28 cellular contexts compared by ENCODE assay signal in genomic region chr19:4121815-4122214, GRCh38. TPM values are rescaled to one million over a fixed set of nuclear protein-coding genes. Genes with fewer than 3 reads are reported as not detected.
DNase-seq lines count a peak whose midpoint lies in the region; ATAC-seq and TF ChIP-seq lines count a peak whose summit lies in the region.
"Had no signal": no experiment of that assay in that cellular context is flagged by ENCODE, and none has a peak within 500 bp of the region (broad histone marks: within the 10 kb centered on the region; RNA-seq: fewer than 3 reads in every experiment).

No MANE protein-coding gene starts in this region.

- H3K27ac Mint-ChIP-seq in activated naive CD8-positive, alpha-beta T cell treated with anti-CD3 and anti-CD28 coated beads for 36 hours, result peak overlapping the region; percentile 42
- no peak overlapping the region for H3K27ac Mint-ChIP-seq in activated naive CD8-positive, alpha-beta T cell treated with anti-CD3 and anti-CD28 coated beads, Interleukin-2, amount 50 U/mL, for 24 hours
- peak overlapping the region; percentile 19 for H3K27ac Mint-ChIP-seq in T-helper 17 cell
- H3K27ac Mint-ChIP-seq in stimulated activated memory B cell treated with anti-CD40 and anti-IgM and Interleukin-4, amounts not matched to agents 10 μg/mL and 1 μg/mL and 100 μg/mL, for 72 hours, result peak overlapping the region; percentile 93

- H3K27ac ChIP-seq in hepatocyte (no peak overlapping the region), heart left ventricle (no peak overlapping the region), coronary artery (peak overlapping the region in 1 of 2 donors; percentile 28)
- H3K27ac ChIP-seq: epithelial cell of prostate, HL-60, KMS-11, neutrophil, PC-9 had no signal

- intact Hi-C loops in heart left ventricle (cut with DNase I), result loop anchor here in 7 of 10 donors (2.0 to 10.0 kb wide), 6 partner anchors 45 to 137 kb away; partner anchors contain the start of genes PIAS4 (in 2 of the 7), EEF2 (in 1 of the 7) and ZBTB7A (in 1 of the 7)

- peaks cover 57% of the 10 kb centered on the region for H3K79me2 ChIP-seq in hepatocyte

- H3K4me2 ChIP-seq in hepatocyte, result peak overlapping the region; percentile 49

- peaks cover 4% of the 10 kb centered on the region for H3K4me1 ChIP-seq in hepatocyte (ENCODE audit: insufficient read depth)
- H3K4me1 ChIP-seq in heart left ventricle, result peaks cover 0 to 33% (median 16%) of the 10 kb centered on the region in 12 donors

- no peak for TF ChIP-seq POLR2A in heart left ventricle (IDR thresholded peaks at IDR 0.05)

- H3K9me3 Mint-ChIP-seq in activated naive CD8-positive, alpha-beta T cell treated with anti-CD3 and anti-CD28 coated beads for 36 hours, result no peaks in the 10 kb centered on the region
- H3K9me3 Mint-ChIP-seq in activated naive CD8-positive, alpha-beta T cell treated with anti-CD3 and anti-CD28 coated beads, Interleukin-2, amount 50 U/mL, for 24 hours, result no peaks in the 10 kb centered on the region
- no peaks in the 10 kb centered on the region for H3K9me3 Mint-ChIP-seq in stimulated activated memory B cell treated with anti-CD40 and anti-IgM and Interleukin-4, amounts not matched to agents 10 μg/mL and 1 μg/mL and 100 μg/mL, for 72 hours

- H3K27me3 Mint-ChIP-seq in activated naive CD8-positive, alpha-beta T cell treated with anti-CD3 and anti-CD28 coated beads for 36 hours, result no peaks in the 10 kb centered on the region
- H3K27me3 Mint-ChIP-seq in activated naive CD8-positive, alpha-beta T cell treated with anti-CD3 and anti-CD28 coated beads, Interleukin-2, amount 50 U/mL, for 24 hours, result no peaks in the 10 kb centered on the region
- H3K27me3 Mint-ChIP-seq in T-helper 17 cell, result no peaks in the 10 kb centered on the region
- no peaks in the 10 kb centered on the region for H3K27me3 Mint-ChIP-seq in stimulated activated memory B cell treated with anti-CD40 and anti-IgM and Interleukin-4, amounts not matched to agents 10 μg/mL and 1 μg/mL and 100 μg/mL, for 72 hours

- TF ChIP-seq CTCF in hepatocyte (IDR thresholded peaks at IDR 0.05; ENCODE audit: poor library complexity) (no peak), heart left ventricle (IDR thresholded peaks at IDR 0.05) (no peak), coronary artery (IDR thresholded peaks at IDR 0.05) (no peak)

- ATAC-seq in activated naive CD8-positive, alpha-beta T cell treated with anti-CD3 and anti-CD28 coated beads, Interleukin-2, amount 50 U/mL, for 24 hours, result no peak
- ATAC-seq in T-helper 17 cell (no peak), heart left ventricle (no peak)
- no peak for ATAC-seq in stimulated activated memory B cell treated with anti-CD40 and anti-IgM and Interleukin-4, amounts not matched to agents 10 μg/mL and 1 μg/mL and 100 μg/mL, for 72 hours
- ATAC-seq: SK-N-SH treated with all-trans-retinoic acid at 6 μM for 48 hours had no signal

- no peak for DNase-seq in activated naive CD8-positive, alpha-beta T cell treated with anti-CD3 and anti-CD28 coated beads for 36 hours
- DNase-seq in activated naive CD8-positive, alpha-beta T cell treated with anti-CD3 and anti-CD28 coated beads, Interleukin-2, amount 50 U/mL, for 24 hours, result no peak
- DNase-seq in T-helper 17 cell, result no peak
- DNase-seq in hepatocyte (ENCODE audit: low spot score), result no peak
- DNase-seq in NCI-H1436 treated with DMSO at 0.1 percent for 48 hours (lab: John Stamatoyannopoulos, UW), result no peak
- DNase-seq in heart left ventricle, result no peak
- no peak for DNase-seq in coronary artery (ENCODE audit: low spot score)
- DNase-seq: activated CD4-positive, alpha-beta T cell treated with anti-CD3 and anti-CD28 coated beads for 1 hour; activated naive CD4-positive, alpha-beta T cell; amniotic stem cell; effector CD4-positive, alpha-beta T cell; NCI-H1417; NCI-H2081 treated with DMSO at 0.1 percent for 48 hours; NCI-H345; NCI-H69; PC-9; stimulated activated CD4-positive, alpha-beta T cell treated with anti-CD3 and anti-CD28 coated beads, Interleukin-4, amount 100 ng/mL, for 24 hours; transverse colon had no signal

- peaks cover 33% of the 10 kb centered on the region for H4K20me1 ChIP-seq in hepatocyte (ENCODE audit: insufficient read depth, poor library complexity, severe bottlenecking)

- no CpG with 5 or more reads among the region's 4 CpGs for WGBS in hepatocyte (ENCODE audit: low lambda C conversion rate, missing lambda C conversion rate)
- 94 to 98% (median 98%) methylated on average over 4 of the region's 4 CpGs for WGBS in heart left ventricle, 4 donors

- H2AFZ ChIP-seq in hepatocyte, result no peak overlapping the region
- H2AFZ ChIP-seq: PC-9 had no signal

- H3K4me3 ChIP-seq in hepatocyte (no peak overlapping the region), heart left ventricle (no peak overlapping the region), coronary artery (no peak overlapping the region)

- no peaks in the 10 kb centered on the region for H3K9me3 ChIP-seq in T-helper 17 cell (ENCODE audit: control insufficient read depth, low read length, poor library complexity, severe bottlenecking)
- no peaks in the 10 kb centered on the region for H3K9me3 ChIP-seq in hepatocyte (ENCODE audit: low read depth)
- H3K9me3 ChIP-seq in heart left ventricle, result no peaks in the 10 kb centered on the region
- H3K9me3 ChIP-seq: neutrophil, transverse colon had no signal

- no peaks in the 10 kb centered on the region for H3K36me3 ChIP-seq in hepatocyte (replicated peaks; ENCODE audit: insufficient read depth, low read depth)
- peaks cover 0 to 36% (median 16%) of the 10 kb centered on the region in 9 donors for H3K36me3 ChIP-seq in heart left ventricle

- no peaks in the 10 kb centered on the region for H3K9me2 ChIP-seq in hepatocyte (replicated peaks; ENCODE audit: insufficient read depth)

- H3K4me3 Mint-ChIP-seq in activated naive CD8-positive, alpha-beta T cell treated with anti-CD3 and anti-CD28 coated beads for 36 hours, result no peak overlapping the region
- no peak overlapping the region for H3K4me3 Mint-ChIP-seq in activated naive CD8-positive, alpha-beta T cell treated with anti-CD3 and anti-CD28 coated beads, Interleukin-2, amount 50 U/mL, for 24 hours
- H3K4me3 Mint-ChIP-seq in T-helper 17 cell, result peak overlapping the region; percentile 59
- peak overlapping the region; percentile 39 for H3K4me3 Mint-ChIP-seq in stimulated activated memory B cell treated with anti-CD40 and anti-IgM and Interleukin-4, amounts not matched to agents 10 μg/mL and 1 μg/mL and 100 μg/mL, for 72 hours

- no peaks in the 10 kb centered on the region for H3K27me3 ChIP-seq in hepatocyte
- no peaks in the 10 kb centered on the region for H3K27me3 ChIP-seq in heart left ventricle
- H3K27me3 ChIP-seq: neutrophil, transverse colon had no signal

- peaks cover 21% of the 10 kb centered on the region for H3K4me1 Mint-ChIP-seq in activated naive CD8-positive, alpha-beta T cell treated with anti-CD3 and anti-CD28 coated beads for 36 hours
- H3K4me1 Mint-ChIP-seq in activated naive CD8-positive, alpha-beta T cell treated with anti-CD3 and anti-CD28 coated beads, Interleukin-2, amount 50 U/mL, for 24 hours, result peaks cover 26% of the 10 kb centered on the region
- peaks cover 27% of the 10 kb centered on the region for H3K4me1 Mint-ChIP-seq in T-helper 17 cell
- H3K4me1 Mint-ChIP-seq in stimulated activated memory B cell treated with anti-CD40 and anti-IgM and Interleukin-4, amounts not matched to agents 10 μg/mL and 1 μg/mL and 100 μg/mL, for 72 hours, result peaks cover 50% of the 10 kb centered on the region

- H3K36me3 Mint-ChIP-seq in activated naive CD8-positive, alpha-beta T cell treated with anti-CD3 and anti-CD28 coated beads for 36 hours, result peaks cover 11% of the 10 kb centered on the region
- H3K36me3 Mint-ChIP-seq in activated naive CD8-positive, alpha-beta T cell treated with anti-CD3 and anti-CD28 coated beads, Interleukin-2, amount 50 U/mL, for 24 hours (ENCODE audit: low read depth), result peaks cover 8% of the 10 kb centered on the region
- H3K36me3 Mint-ChIP-seq in T-helper 17 cell (ENCODE audit: low read depth), result peaks cover 4% of the 10 kb centered on the region
- peaks cover 20% of the 10 kb centered on the region for H3K36me3 Mint-ChIP-seq in stimulated activated memory B cell treated with anti-CD40 and anti-IgM and Interleukin-4, amounts not matched to agents 10 μg/mL and 1 μg/mL and 100 μg/mL, for 72 hours

RNA-seq across cellular contexts. Expression of gene MAP2K2, which starts 2.1 kb away (rescaled TPM):
- 100 to 1,000 TPM; 120 to 121 TPM for total RNA-seq in activated naive CD8-positive, alpha-beta T cell treated with anti-CD3 and anti-CD28 coated beads for 36 hours
- 10 to 100 TPM; 94.3 to 94.6 TPM for total RNA-seq in T-helper 17 cell
- total RNA-seq in hepatocyte, result 133 and 135 TPM in 2 replicates
- 188 and 196 TPM in 2 replicates for polyA plus RNA-seq in hepatocyte
- total RNA-seq in heart left ventricle, result 100 to 1,000 TPM in 7 of 9 donors, 10 to 100 TPM in 2; 95.3 to 154 (median 108) TPM
- 100 to 1,000 TPM; 131 to 204 TPM for polyA plus RNA-seq in heart left ventricle

RNA-seq across cellular contexts. Expression of gene CREB3L3, which starts 31.6 kb away (rescaled TPM):
- total RNA-seq in activated naive CD8-positive, alpha-beta T cell treated with anti-CD3 and anti-CD28 coated beads for 36 hours, result not detected
- total RNA-seq in T-helper 17 cell, result under 1 TPM in 1 of 2 donors, not detected in 1; 0.82 TPM
- 21.7 and 31.9 TPM in 2 replicates for total RNA-seq in hepatocyte
- 31.2 and 48.5 TPM in 2 replicates for polyA plus RNA-seq in hepatocyte
- not detected for total RNA-seq in heart left ventricle
- not detected for polyA plus RNA-seq in heart left ventricle
- total RNA-seq: H4, PC-9, subcutaneous adipose tissue had no signal
- polyA plus RNA-seq: AG04450, BJ had no signal

RNA-seq across cellular contexts. Expression of gene ZBTB7A, which starts 55.1 kb away (rescaled TPM):
- total RNA-seq in activated naive CD8-positive, alpha-beta T cell treated with anti-CD3 and anti-CD28 coated beads for 36 hours, result 10 to 100 TPM; 34.9 to 35.9 TPM
- total RNA-seq in T-helper 17 cell (10 to 100 TPM; 47.3 to 51.1 TPM), hepatocyte (19.2 and 23.3 TPM in 2 replicates), heart left ventricle (10 to 100 TPM; 22.8 to 65.0 (median 29.3) TPM)
- polyA plus RNA-seq in hepatocyte (46.1 and 46.2 TPM in 2 replicates), heart left ventricle (10 to 100 TPM; 14.6 to 14.7 TPM)

Comparison
In these comparisons a context has a peak if more than half of its experiments do, and no peak if none do; other contexts are left out.
1. H3K4me3 Mint-ChIP-seq: peak in T-helper 17 cell (single experiment) and stimulated activated memory B cell treated with anti-CD40 and anti-IgM and Interleukin-4, amounts not matched to agents 10 μg/mL and 1 μg/mL and 100 μg/mL, for 72 hours (single experiment); none in activated naive CD8-positive, alpha-beta T cell treated with anti-CD3 and anti-CD28 coated beads for 36 hours (single experiment) and activated naive CD8-positive, alpha-beta T cell treated with anti-CD3 and anti-CD28 coated beads, Interleukin-2, amount 50 U/mL, for 24 hours (single experiment).
2. RNA of gene CREB3L3, which starts 31.6 kb away (total RNA-seq): 21.7 to 31.9 TPM in hepatocyte; 0.82 TPM in T-helper 17 cell, not detected in activated naive CD8-positive, alpha-beta T cell treated with anti-CD3 and anti-CD28 coated beads for 36 hours and not detected in heart left ventricle; every median in the first group is over 10 times any median in the second.